In the genomic region with DNA sequence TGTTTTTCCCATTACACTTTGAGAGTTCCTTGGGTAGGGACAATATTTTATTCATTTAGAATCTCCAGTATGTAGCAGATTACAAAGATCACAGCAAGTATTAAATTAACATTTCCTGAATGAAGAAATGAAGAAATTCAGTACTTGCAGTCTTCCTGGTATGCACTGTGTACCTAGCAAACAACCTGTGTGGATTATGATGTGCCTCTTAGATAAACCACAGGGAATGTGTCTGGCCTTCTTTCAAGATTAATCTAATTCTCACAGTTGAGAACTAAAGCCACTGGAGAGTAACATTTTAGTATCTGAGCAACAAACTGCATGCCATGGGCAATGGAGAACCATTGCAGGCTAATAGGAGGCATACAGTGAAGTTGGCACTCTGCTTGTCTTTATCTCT, we compare ENCODE assay signal across 1 cellular context.
TF ChIP-seq lines count a peak whose summit lies in the region.

No MANE protein-coding gene starts in this region.

TF ChIP-seq in HepG2, 621 proteins besides CTCF, POLR2A, EP300 and RAD21 (continued from another document):
- TF ChIP-seq ZNF317 (CRISPR knock-in tag; IDR thresholded peaks at IDR 0.05) (no peak), JUN (CRISPR knock-in tag; IDR thresholded peaks at IDR 0.05) (no peak), NFYB (CRISPR knock-in tag; IDR thresholded peaks at IDR 0.05) (no peak)
